Comparison of ENCODE assay signal across 1 cellular context in the genomic region with DNA sequence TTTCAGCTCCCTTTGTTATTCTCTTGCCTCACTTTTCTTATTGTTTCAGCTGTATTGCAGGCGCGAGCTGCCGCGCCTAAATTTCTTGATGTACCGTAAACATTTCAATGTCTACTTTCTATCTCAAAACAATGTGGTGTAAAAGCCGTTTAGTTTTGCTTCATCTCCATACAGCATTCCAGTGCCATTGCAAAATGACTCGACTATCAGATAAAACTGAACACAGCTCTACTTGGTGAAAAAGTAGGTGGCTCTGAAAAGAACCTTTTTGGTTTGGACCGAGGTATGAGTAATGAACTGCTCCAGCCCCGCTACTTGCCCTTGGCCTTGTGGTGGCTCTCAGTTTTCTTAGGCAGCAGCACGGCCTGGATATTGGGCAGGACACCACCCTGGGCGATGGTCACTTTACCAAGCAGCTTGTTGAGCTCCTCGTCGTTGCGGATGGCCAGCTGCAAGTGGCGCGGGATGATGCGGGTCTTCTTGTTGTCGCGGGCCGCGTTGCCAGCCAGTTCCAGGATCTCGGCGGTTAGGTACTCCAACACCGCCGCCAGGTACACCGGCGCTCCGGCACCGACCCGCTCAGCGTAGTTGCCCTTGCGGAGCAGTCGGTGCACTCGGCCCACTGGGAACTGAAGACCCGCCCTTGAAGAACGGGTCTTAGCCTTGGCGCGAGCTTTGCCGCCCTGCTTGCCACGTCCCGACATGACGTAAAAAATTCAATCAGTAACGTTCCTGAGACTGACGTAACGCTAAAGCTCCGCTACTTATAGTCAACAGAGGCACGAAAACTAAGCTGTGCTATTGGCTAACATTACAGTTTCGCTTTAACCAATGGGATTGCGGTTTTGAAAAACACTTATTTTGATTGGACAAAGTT.
TF ChIP-seq lines count a peak whose summit lies in the region.

No MANE protein-coding gene starts in this region.

TF ChIP-seq in HEK293, 187 proteins besides CTCF, POLR2A, EP300 and RAD21 (continued from another document and continues in another):
- TF ChIP-seq, protein P1, sequence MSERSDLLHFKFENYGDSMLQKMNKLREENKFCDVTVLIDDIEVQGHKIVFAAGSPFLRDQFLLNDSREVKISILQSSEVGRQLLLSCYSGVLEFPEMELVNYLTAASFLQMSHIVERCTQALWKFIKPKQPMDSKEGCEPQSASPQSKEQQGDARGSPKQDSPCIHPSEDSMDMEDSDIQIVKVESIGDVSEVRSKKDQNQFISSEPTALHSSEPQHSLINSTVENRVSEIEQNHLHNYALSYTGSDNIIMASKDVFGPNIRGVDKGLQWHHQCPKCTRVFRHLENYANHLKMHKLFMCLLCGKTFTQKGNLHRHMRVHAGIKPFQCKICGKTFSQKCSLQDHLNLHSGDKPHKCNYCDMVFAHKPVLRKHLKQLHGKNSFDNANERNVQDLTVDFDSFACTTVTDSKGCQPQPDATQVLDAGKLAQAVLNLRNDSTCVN (tag by site-specific recombination; optimal IDR thresholded peaks at IDR 0.05): peak; percentile 50
- TF ChIP-seq TRIM28 (IDR thresholded peaks at IDR 0.05; ENCODE audit: borderline replicate concordance, low read length): 0 out of 2 replicates have a peak, but pooled peaks have one; percentile 47
- TF ChIP-seq, protein P2, sequence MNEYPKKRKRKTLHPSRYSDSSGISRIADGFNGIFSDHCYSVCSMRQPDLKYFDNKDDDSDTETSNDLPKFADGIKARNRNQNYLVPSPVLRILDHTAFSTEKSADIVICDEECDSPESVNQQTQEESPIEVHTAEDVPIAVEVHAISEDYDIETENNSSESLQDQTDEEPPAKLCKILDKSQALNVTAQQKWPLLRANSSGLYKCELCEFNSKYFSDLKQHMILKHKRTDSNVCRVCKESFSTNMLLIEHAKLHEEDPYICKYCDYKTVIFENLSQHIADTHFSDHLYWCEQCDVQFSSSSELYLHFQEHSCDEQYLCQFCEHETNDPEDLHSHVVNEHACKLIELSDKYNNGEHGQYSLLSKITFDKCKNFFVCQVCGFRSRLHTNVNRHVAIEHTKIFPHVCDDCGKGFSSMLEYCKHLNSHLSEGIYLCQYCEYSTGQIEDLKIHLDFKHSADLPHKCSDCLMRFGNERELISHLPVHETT (tag by site-specific recombination; IDR thresholded peaks at IDR 0.05): peak; percentile 59; the same call in 1 of the 2 replicates
- TF ChIP-seq, protein P3, sequence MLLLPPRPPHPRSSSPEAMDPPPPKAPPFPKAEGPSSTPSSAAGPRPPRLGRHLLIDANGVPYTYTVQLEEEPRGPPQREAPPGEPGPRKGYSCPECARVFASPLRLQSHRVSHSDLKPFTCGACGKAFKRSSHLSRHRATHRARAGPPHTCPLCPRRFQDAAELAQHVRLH (tag by site-specific recombination; IDR thresholded peaks at IDR 0.05): 0 out of 2 replicates have a peak, but pooled peaks have one; percentile 17
- 0 out of 2 replicates have a peak, but pooled peaks have one; percentile 25 for TF ChIP-seq ZNF16 (tag by site-specific recombination; IDR thresholded peaks at IDR 0.05; ENCODE audit: low read depth)
- TF ChIP-seq, protein P4, sequence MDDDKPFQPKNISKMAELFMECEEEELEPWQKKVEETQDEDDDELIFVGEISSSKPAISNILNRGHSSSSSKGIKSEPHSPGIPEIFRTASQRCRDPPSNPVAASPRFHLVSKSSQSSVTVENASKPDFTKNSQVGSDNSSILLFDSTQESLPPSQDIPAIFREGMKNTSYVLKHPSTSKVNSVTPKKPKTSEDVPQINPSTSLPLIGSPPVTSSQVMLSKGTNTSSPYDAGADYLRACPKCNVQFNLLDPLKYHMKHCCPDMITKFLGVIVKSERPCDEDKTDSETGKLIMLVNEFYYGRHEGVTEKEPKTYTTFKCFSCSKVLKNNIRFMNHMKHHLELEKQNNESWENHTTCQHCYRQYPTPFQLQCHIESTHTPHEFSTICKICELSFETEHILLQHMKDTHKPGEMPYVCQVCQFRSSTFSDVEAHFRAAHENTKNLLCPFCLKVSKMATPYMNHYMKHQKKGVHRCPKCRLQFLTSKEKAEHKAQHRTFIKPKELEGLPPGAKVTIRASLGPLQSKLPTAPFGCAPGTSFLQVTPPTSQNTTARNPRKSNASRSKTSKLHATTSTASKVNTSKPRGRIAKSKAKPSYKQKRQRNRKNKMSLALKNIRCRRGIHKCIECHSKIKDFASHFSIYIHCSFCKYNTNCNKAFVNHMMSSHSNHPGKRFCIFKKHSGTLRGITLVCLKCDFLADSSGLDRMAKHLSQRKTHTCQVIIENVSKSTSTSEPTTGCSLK (tag by site-specific recombination; IDR thresholded peaks at IDR 0.05): no peak
- TF ChIP-seq, protein P5, sequence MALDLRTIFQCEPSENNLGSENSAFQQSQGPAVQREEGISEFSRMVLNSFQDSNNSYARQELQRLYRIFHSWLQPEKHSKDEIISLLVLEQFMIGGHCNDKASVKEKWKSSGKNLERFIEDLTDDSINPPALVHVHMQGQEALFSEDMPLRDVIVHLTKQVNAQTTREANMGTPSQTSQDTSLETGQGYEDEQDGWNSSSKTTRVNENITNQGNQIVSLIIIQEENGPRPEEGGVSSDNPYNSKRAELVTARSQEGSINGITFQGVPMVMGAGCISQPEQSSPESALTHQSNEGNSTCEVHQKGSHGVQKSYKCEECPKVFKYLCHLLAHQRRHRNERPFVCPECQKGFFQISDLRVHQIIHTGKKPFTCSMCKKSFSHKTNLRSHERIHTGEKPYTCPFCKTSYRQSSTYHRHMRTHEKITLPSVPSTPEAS (tag by site-specific recombination; IDR thresholded peaks at IDR 0.05): peak; percentile 48; the same call in 1 of the 2 replicates
- peak; percentile 52 for TF ChIP-seq SP3 (tag by site-specific recombination; IDR thresholded peaks at IDR 0.05)
- no peak for TF ChIP-seq ZFHX2 (tag by site-specific recombination; conservative IDR thresholded peaks at IDR 0.05)
- TF ChIP-seq, protein P6, sequence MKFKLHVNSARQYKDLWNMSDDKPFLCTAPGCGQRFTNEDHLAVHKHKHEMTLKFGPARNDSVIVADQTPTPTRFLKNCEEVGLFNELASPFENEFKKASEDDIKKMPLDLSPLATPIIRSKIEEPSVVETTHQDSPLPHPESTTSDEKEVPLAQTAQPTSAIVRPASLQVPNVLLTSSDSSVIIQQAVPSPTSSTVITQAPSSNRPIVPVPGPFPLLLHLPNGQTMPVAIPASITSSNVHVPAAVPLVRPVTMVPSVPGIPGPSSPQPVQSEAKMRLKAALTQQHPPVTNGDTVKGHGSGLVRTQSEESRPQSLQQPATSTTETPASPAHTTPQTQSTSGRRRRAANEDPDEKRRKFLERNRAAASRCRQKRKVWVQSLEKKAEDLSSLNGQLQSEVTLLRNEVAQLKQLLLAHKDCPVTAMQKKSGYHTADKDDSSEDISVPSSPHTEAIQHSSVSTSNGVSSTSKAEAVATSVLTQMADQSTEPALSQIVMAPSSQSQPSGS (tag by site-specific recombination; IDR thresholded peaks at IDR 0.05; ENCODE audit: low read depth): peak; percentile 99
- TF ChIP-seq ZNF785 (tag by site-specific recombination; IDR thresholded peaks at IDR 0.05): no peak
- TF ChIP-seq ZNF501 (tag by site-specific recombination; IDR thresholded peaks at IDR 0.05): peak; percentile 47; the same call in 1 of the 2 replicates
- TF ChIP-seq, protein P7, sequence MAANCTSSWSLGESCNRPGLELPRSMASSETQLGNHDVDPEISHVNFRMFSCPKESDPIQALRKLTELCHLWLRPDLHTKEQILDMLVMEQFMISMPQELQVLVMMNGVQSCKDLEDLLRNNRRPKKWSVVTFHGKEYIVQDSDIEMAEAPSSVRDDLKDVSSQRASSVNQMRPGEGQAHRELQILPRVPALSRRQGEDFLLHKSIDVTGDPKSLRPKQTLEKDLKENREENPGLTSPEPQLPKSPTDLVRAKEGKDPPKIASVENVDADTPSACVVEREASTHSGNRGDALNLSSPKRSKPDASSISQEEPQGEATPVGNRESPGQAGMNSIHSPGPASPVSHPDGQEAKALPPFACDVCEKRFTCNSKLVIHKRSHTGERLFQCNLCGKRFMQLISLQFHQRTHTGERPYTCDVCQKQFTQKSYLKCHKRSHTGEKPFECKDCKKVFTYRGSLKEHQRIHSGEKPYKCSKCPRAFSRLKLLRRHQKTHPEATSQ (tag by site-specific recombination; IDR thresholded peaks at IDR 0.05): peak; percentile 60; the same call in 1 of the 2 replicates
- 0 out of 2 replicates have a peak, but pooled peaks have one; percentile 13 for TF ChIP-seq KLF10 (tag by site-specific recombination; IDR thresholded peaks at IDR 0.05)
- TF ChIP-seq ZNF426 (tag by site-specific recombination; IDR thresholded peaks at IDR 0.05): no peak
- peak; percentile 44 for TF ChIP-seq ZBTB17 (tag by site-specific recombination; IDR thresholded peaks at IDR 0.05)
- peak; percentile 51; the same call in 1 of the 2 replicates for TF ChIP-seq ZNF76 (tag by site-specific recombination; IDR thresholded peaks at IDR 0.05; ENCODE audit: borderline replicate concordance, low read depth)
- 0 out of 2 replicates have a peak, but pooled peaks have one; percentile 55 for TF ChIP-seq ZNF19 (tag by site-specific recombination; IDR thresholded peaks at IDR 0.05; ENCODE audit: low read depth)
- TF ChIP-seq, protein P8, sequence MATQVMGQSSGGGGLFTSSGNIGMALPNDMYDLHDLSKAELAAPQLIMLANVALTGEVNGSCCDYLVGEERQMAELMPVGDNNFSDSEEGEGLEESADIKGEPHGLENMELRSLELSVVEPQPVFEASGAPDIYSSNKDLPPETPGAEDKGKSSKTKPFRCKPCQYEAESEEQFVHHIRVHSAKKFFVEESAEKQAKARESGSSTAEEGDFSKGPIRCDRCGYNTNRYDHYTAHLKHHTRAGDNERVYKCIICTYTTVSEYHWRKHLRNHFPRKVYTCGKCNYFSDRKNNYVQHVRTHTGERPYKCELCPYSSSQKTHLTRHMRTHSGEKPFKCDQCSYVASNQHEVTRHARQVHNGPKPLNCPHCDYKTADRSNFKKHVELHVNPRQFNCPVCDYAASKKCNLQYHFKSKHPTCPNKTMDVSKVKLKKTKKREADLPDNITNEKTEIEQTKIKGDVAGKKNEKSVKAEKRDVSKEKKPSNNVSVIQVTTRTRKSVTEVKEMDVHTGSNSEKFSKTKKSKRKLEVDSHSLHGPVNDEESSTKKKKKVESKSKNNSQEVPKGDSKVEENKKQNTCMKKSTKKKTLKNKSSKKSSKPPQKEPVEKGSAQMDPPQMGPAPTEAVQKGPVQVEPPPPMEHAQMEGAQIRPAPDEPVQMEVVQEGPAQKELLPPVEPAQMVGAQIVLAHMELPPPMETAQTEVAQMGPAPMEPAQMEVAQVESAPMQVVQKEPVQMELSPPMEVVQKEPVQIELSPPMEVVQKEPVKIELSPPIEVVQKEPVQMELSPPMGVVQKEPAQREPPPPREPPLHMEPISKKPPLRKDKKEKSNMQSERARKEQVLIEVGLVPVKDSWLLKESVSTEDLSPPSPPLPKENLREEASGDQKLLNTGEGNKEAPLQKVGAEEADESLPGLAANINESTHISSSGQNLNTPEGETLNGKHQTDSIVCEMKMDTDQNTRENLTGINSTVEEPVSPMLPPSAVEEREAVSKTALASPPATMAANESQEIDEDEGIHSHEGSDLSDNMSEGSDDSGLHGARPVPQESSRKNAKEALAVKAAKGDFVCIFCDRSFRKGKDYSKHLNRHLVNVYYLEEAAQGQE (tag by site-specific recombination; IDR thresholded peaks at IDR 0.05): 0 out of 2 replicates have a peak, but pooled peaks have one; percentile 5
- TF ChIP-seq, protein P9, sequence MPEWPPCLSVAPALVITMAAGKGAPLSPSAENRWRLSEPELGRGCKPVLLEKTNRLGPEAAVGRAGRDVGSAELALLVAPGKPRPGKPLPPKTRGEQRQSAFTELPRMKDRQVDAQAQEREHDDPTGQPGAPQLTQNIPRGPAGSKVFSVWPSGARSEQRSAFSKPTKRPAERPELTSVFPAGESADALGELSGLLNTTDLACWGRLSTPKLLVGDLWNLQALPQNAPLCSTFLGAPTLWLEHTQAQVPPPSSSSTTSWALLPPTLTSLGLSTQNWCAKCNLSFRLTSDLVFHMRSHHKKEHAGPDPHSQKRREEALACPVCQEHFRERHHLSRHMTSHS (tag by site-specific recombination; IDR thresholded peaks at IDR 0.05): no peak
- peak; percentile 10; the same call in 1 of the 2 replicates for TF ChIP-seq SP7 (tag by site-specific recombination; IDR thresholded peaks at IDR 0.05)
- TF ChIP-seq, protein P10, sequence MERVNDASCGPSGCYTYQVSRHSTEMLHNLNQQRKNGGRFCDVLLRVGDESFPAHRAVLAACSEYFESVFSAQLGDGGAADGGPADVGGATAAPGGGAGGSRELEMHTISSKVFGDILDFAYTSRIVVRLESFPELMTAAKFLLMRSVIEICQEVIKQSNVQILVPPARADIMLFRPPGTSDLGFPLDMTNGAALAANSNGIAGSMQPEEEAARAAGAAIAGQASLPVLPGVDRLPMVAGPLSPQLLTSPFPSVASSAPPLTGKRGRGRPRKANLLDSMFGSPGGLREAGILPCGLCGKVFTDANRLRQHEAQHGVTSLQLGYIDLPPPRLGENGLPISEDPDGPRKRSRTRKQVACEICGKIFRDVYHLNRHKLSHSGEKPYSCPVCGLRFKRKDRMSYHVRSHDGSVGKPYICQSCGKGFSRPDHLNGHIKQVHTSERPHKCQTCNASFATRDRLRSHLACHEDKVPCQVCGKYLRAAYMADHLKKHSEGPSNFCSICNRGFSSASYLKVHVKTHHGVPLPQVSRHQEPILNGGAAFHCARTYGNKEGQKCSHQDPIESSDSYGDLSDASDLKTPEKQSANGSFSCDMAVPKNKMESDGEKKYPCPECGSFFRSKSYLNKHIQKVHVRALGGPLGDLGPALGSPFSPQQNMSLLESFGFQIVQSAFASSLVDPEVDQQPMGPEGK (tag by site-specific recombination; IDR thresholded peaks at IDR 0.05): peak; percentile 16; the same call in 1 of the 2 replicates
- no peak for TF ChIP-seq ZNF473 (tag by site-specific recombination; IDR thresholded peaks at IDR 0.05)
- TF ChIP-seq ZNF558 (tag by site-specific recombination; IDR thresholded peaks at IDR 0.05): peak; percentile 12; the same call in 1 of the 2 replicates
- TF ChIP-seq ZNF138 (tag by site-specific recombination; IDR thresholded peaks at IDR 0.05; ENCODE audit: borderline replicate concordance): 0 out of 2 replicates have a peak, but pooled peaks have one; percentile 5
- peak; percentile 88 for TF ChIP-seq SP2 (tag by site-specific recombination; IDR thresholded peaks at IDR 0.05)
- peak; percentile 77; the same call in 1 of the 2 replicates for TF ChIP-seq ZXDB (tag by site-specific recombination; IDR thresholded peaks at IDR 0.05)
- TF ChIP-seq ZBTB21 (tag by site-specific recombination; IDR thresholded peaks at IDR 0.05): peak; percentile 100
- TF ChIP-seq ZNF629 (tag by site-specific recombination; IDR thresholded peaks at IDR 0.05): peak; percentile 100
- TF ChIP-seq ZNF24 (tag by site-specific recombination; IDR thresholded peaks at IDR 0.05): peak; percentile 77; the same call in 1 of the 2 replicates
- TF ChIP-seq, protein P11, sequence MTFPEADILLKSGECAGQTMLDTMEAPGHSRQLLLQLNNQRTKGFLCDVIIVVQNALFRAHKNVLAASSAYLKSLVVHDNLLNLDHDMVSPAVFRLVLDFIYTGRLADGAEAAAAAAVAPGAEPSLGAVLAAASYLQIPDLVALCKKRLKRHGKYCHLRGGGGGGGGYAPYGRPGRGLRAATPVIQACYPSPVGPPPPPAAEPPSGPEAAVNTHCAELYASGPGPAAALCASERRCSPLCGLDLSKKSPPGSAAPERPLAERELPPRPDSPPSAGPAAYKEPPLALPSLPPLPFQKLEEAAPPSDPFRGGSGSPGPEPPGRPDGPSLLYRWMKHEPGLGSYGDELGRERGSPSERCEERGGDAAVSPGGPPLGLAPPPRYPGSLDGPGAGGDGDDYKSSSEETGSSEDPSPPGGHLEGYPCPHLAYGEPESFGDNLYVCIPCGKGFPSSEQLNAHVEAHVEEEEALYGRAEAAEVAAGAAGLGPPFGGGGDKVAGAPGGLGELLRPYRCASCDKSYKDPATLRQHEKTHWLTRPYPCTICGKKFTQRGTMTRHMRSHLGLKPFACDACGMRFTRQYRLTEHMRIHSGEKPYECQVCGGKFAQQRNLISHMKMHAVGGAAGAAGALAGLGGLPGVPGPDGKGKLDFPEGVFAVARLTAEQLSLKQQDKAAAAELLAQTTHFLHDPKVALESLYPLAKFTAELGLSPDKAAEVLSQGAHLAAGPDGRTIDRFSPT (tag by site-specific recombination; IDR thresholded peaks at IDR 0.05): peak; percentile 95
- 0 out of 2 replicates have a peak, but pooled peaks have one; percentile 6 for TF ChIP-seq KLF9 (tag by site-specific recombination; IDR thresholded peaks at IDR 0.05; ENCODE audit: low read depth)
